ENCODE assay signal across 9 cellular contexts in the genomic region with DNA sequence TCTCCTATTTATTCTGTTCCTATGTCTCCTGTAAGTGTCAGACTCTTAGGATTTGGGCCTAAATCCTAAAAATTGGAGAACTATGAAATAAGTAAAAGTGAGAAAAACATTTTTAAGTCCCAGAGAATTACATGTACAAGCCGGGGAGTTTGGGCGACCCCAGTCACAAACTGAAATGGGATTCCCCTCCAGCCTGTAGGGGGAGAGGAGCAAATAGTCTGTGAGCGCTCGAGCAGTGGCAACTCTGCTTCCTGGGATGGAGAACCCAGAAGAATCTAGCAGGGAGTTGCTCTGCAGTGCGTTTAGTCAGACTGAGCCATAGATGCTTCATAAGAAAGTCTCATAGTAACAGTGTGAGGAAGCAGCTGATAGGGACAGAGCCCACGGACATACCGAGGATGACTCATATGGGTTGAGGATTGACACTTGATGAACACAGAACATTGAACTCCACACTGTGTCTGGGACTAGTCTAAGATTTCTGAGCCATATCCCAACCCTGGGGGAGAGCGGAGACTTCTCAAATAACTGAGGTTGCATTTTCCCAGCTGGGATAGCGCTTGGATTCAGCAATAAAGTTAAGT.
DNase-seq lines count a peak whose midpoint lies in the region; ATAC-seq, FAIRE-seq and TF ChIP-seq lines count a peak whose summit lies in the region.
"Had no signal": no experiment of that assay in that cellular context is flagged by ENCODE, and none has a peak within 500 bp of the region (broad histone marks: within the 10 kb centered on the region; RNA-seq: fewer than 3 reads in every experiment).

No MANE protein-coding gene starts in this region.

- CTCF ChIA-PET in activated CD8-positive, alpha-beta memory T cell treated with anti-CD3 and anti-CD28 coated beads, Interleukin-2, amount 10 ng/mL, durations not matched to agents 7 days and 5 days (lab: Charles Lee), result no interaction called here

- no peaks in the 10 kb centered on the region for H3K4me1 Mint-ChIP-seq in GM23338
- no peaks in the 10 kb centered on the region for H3K4me1 Mint-ChIP-seq in endodermal cell
- H3K4me1 Mint-ChIP-seq in activated CD8-positive, alpha-beta memory T cell treated with anti-CD3 and anti-CD28 coated beads, Interleukin-2, amount 10 ng/mL, durations not matched to agents 7 days and 5 days, result peaks cover 26% of the 10 kb centered on the region

- H3K4me1 ChIP-seq in GM23338 (ENCODE audit: insufficient read depth) (no peaks in the 10 kb centered on the region), endodermal cell (ENCODE audit: control insufficient read depth, insufficient read depth, low read length) (no peaks in the 10 kb centered on the region), kidney (ENCODE audit: control insufficient read depth in 1 of 2, insufficient read depth in 1 of 2, low read depth in 1 of 2, low read length in 2 of 2) (no peaks in the 10 kb centered on the region)

- H3K9me3 ChIP-seq in endodermal cell (ENCODE audit: control insufficient read depth, low read length) (peaks cover 4% of the 10 kb centered on the region), kidney (ENCODE audit: control insufficient read depth in 1 of 2, low read length in 2 of 2) (no peaks in the 10 kb centered on the region)

- no peak overlapping the region for H3K4me3 Mint-ChIP-seq in GM23338
- H3K4me3 Mint-ChIP-seq in endodermal cell, result no peak overlapping the region
- no peak overlapping the region for H3K4me3 Mint-ChIP-seq in activated CD8-positive, alpha-beta memory T cell treated with anti-CD3 and anti-CD28 coated beads, Interleukin-2, amount 10 ng/mL, durations not matched to agents 7 days and 5 days

- peaks cover 6% of the 10 kb centered on the region; the same call in 1 of the 2 replicates for H3K9me2 ChIP-seq in GM23338 (ENCODE audit: insufficient read depth)

- intact Hi-C loops in kidney (cut with DNase I), result no loop called here

- ATAC-seq in GM23338, result peak; percentile 65
- no peak for ATAC-seq in activated CD8-positive, alpha-beta memory T cell treated with anti-CD3 and anti-CD28 coated beads, Interleukin-2, amount 10 ng/mL, durations not matched to agents 7 days and 5 days

- TF ChIP-seq CTCF in GM23338 (conservative IDR thresholded peaks at IDR 0.05; ENCODE audit: low read depth in 2 of 2), result peak in 1 of 2 experiments; percentile 34; a peak in 2 of 4 replicates
- TF ChIP-seq CTCF in endodermal cell (conservative IDR thresholded peaks at IDR 0.05), result peak; percentile 54
- no peak for TF ChIP-seq CTCF in kidney (IDR thresholded peaks at IDR 0.05; ENCODE audit: borderline replicate concordance, extremely low read depth, insufficient read depth)

- H3K27me3 Mint-ChIP-seq in GM23338 (ENCODE audit: insufficient read depth, low read depth, poor library complexity) (no peaks in the 10 kb centered on the region), endodermal cell (ENCODE audit: insufficient read depth) (no peaks in the 10 kb centered on the region)
- no peaks in the 10 kb centered on the region for H3K27me3 Mint-ChIP-seq in activated CD8-positive, alpha-beta memory T cell treated with anti-CD3 and anti-CD28 coated beads, Interleukin-2, amount 10 ng/mL, durations not matched to agents 7 days and 5 days

- H3K4me2 ChIP-seq in GM23338, result no peak overlapping the region

- no peaks in the 10 kb centered on the region for H3K36me3 ChIP-seq in GM23338 (ENCODE audit: insufficient read depth)
- no peaks in the 10 kb centered on the region for H3K36me3 ChIP-seq in endodermal cell (ENCODE audit: control insufficient read depth, insufficient read depth, low read length)
- H3K36me3 ChIP-seq in kidney (ENCODE audit: control insufficient read depth in 1 of 2, insufficient read depth in 2 of 2, low read length in 2 of 2), result no peaks in the 10 kb centered on the region

- no peaks in the 10 kb centered on the region for H3K79me2 ChIP-seq in GM23338 (replicated peaks; ENCODE audit: insufficient read depth)

- H3K27me3 ChIP-seq in GM23338 (ENCODE audit: insufficient read depth) (no peaks in the 10 kb centered on the region), endodermal cell (ENCODE audit: control insufficient read depth, insufficient read depth, low read length, poor library complexity, severe bottlenecking) (no peaks in the 10 kb centered on the region)

- no peak overlapping the region for H3K4me3 ChIP-seq in GM23338
- H3K4me3 ChIP-seq in endodermal cell (ENCODE audit: low read length), result no peak overlapping the region
- H3K4me3 ChIP-seq in kidney (ENCODE audit: low read length in 2 of 2), result no peak overlapping the region

- H3K27ac Mint-ChIP-seq in GM23338 (no peak overlapping the region), endodermal cell (no peak overlapping the region)
- H3K27ac Mint-ChIP-seq in activated CD8-positive, alpha-beta memory T cell treated with anti-CD3 and anti-CD28 coated beads, Interleukin-2, amount 10 ng/mL, durations not matched to agents 7 days and 5 days, result no peak overlapping the region

- H3K9ac ChIP-seq in endodermal cell (ENCODE audit: extremely low read depth, low read length, poor library complexity, severe bottlenecking) (no peak overlapping the region), kidney (ENCODE audit: low read length in 2 of 2) (no peak overlapping the region)

- peak overlapping the region; percentile 18; the same call in 1 of the 2 replicates for H2AFZ ChIP-seq in GM23338

- DNase-seq in GM23338 (ENCODE audit: low spot score) (peak; percentile 28), MV-4-11 (lab: John Stamatoyannopoulos, UW) (peak; percentile 37), endodermal cell (no peak), pons (ENCODE audit: low spot score) (peak; percentile 28), kidney (no peak), SKM-1 (lab: John Stamatoyannopoulos, UW; ENCODE audit: unreplicated experiment) (no peak)
- DNase-seq in activated CD8-positive, alpha-beta memory T cell treated with anti-CD3 and anti-CD28 coated beads, Interleukin-2, amount 10 ng/mL, durations not matched to agents 7 days and 5 days, result no peak
- DNase-seq: glutamatergic neuron, SW 1271 had no signal

- H3F3A ChIP-seq in GM23338 (replicated peaks; ENCODE audit: low read depth), result no peaks in the 10 kb centered on the region

- FAIRE-seq in kidney (lab: Jason Lieb, UNC), result no peak

- H3K27ac ChIP-seq in GM23338 (ENCODE audit: low read depth) (no peak overlapping the region), endodermal cell (ENCODE audit: low read depth, low read length) (no peak overlapping the region), kidney (ENCODE audit: low read depth in 2 of 2, low read length in 2 of 2) (no peak overlapping the region)

- H3K9me3 Mint-ChIP-seq in GM23338 (no peaks in the 10 kb centered on the region), endodermal cell (no peaks in the 10 kb centered on the region)
- no peaks in the 10 kb centered on the region for H3K9me3 Mint-ChIP-seq in activated CD8-positive, alpha-beta memory T cell treated with anti-CD3 and anti-CD28 coated beads, Interleukin-2, amount 10 ng/mL, durations not matched to agents 7 days and 5 days (ENCODE audit: low read depth)

- H4K20me1 ChIP-seq in GM23338 (replicated peaks; ENCODE audit: insufficient read depth), result no peaks in the 10 kb centered on the region

- 95 to 96% methylated on average over 9 of the region's 9 CpGs for WGBS in endodermal cell (ENCODE audit: insufficient coverage in 1 of 2, insufficient read length in 1 of 2), 2 experiments

- no peaks in the 10 kb centered on the region for H3K36me3 Mint-ChIP-seq in GM23338 (ENCODE audit: low read depth)
- H3K36me3 Mint-ChIP-seq in endodermal cell (ENCODE audit: low read depth), result no peaks in the 10 kb centered on the region
- no peaks in the 10 kb centered on the region for H3K36me3 Mint-ChIP-seq in activated CD8-positive, alpha-beta memory T cell treated with anti-CD3 and anti-CD28 coated beads, Interleukin-2, amount 10 ng/mL, durations not matched to agents 7 days and 5 days

TF ChIP-seq in GM23338, 12 proteins besides CTCF, POLR2A, EP300 and RAD21 (continues in another document):
- TF ChIP-seq JUNB (IDR thresholded peaks at IDR 0.05; ENCODE audit: unreplicated experiment) (no peak), STAT1 (IDR thresholded peaks at IDR 0.05; ENCODE audit: unreplicated experiment) (no peak), EZH2phosphoT487 (IDR thresholded peaks at IDR 0.05; ENCODE audit: unreplicated experiment) (no peak), POLR2AphosphoS5 (IDR thresholded peaks at IDR 0.05; ENCODE audit: low read depth) (no peak)
- TF ChIP-seq, protein P1, sequence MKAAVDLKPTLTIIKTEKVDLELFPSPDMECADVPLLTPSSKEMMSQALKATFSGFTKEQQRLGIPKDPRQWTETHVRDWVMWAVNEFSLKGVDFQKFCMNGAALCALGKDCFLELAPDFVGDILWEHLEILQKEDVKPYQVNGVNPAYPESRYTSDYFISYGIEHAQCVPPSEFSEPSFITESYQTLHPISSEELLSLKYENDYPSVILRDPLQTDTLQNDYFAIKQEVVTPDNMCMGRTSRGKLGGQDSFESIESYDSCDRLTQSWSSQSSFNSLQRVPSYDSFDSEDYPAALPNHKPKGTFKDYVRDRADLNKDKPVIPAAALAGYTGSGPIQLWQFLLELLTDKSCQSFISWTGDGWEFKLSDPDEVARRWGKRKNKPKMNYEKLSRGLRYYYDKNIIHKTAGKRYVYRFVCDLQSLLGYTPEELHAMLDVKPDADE (IDR thresholded peaks at IDR 0.05), result no peak

Comparison
In these comparisons a context has a peak if more than half of its experiments do, and no peak if none do; other contexts are left out.
1. DNase-seq: peak in GM23338 (single experiment), MV-4-11 (single experiment) and pons (single experiment); none in endodermal cell (single experiment), kidney (single experiment), activated CD8-positive, alpha-beta memory T cell treated with anti-CD3 and anti-CD28 coated beads, Interleukin-2, amount 10 ng/mL, durations not matched to agents 7 days and 5 days (single experiment) and SKM-1 (single experiment).